Comparison of ENCODE assay signal across 9 cellular contexts in genomic region chr16:29790949-29791844, GRCh38. TPM values are rescaled to one million over a fixed set of nuclear protein-coding genes. Genes with fewer than 3 reads are reported as not detected.
DNase-seq lines count a peak whose midpoint lies in the region; ATAC-seq and TF ChIP-seq lines count a peak whose summit lies in the region.
"Had no signal": no experiment of that assay in that cellular context is flagged by ENCODE, and none has a peak within 500 bp of the region (broad histone marks: within the 10 kb centered on the region; RNA-seq: fewer than 3 reads in every experiment).

No MANE protein-coding gene starts in this region.

- peak overlapping the region; percentile 79 for H3K4me3 ChIP-seq in thoracic aorta

- H3K4me1 Mint-ChIP-seq in activated naive CD8-positive, alpha-beta T cell treated with anti-CD3 and anti-CD28 coated beads, Interleukin-2, amount 50 U/mL, for 24 hours = peaks cover 39% of the 10 kb centered on the region

- no peak for TF ChIP-seq CTCF in thoracic aorta (IDR thresholded peaks at IDR 0.05)

- ATAC-seq in GM18502 (IDR thresholded peaks at IDR 0.05; ENCODE audit: poor library complexity, unreplicated experiment) (peak; percentile 9), HG03378 (IDR thresholded peaks at IDR 0.05; ENCODE audit: unreplicated experiment) (peak; percentile 5), thoracic aorta (ENCODE audit: insufficient number of reproducible peaks, low FRiP score, low read depth) (no peak), HG02610 (IDR thresholded peaks at IDR 0.05; ENCODE audit: unreplicated experiment) (no peak), HG02852 (IDR thresholded peaks at IDR 0.05; ENCODE audit: unreplicated experiment) (no peak), HG03025 (IDR thresholded peaks at IDR 0.05; ENCODE audit: low FRiP score, unreplicated experiment) (no peak)
- peak; percentile 27 for ATAC-seq in activated naive CD8-positive, alpha-beta T cell treated with anti-CD3 and anti-CD28 coated beads, Interleukin-2, amount 50 U/mL, for 24 hours

- H3K36me3 ChIP-seq in thoracic aorta = no peaks in the 10 kb centered on the region

- DNase-seq in activated naive CD8-positive, alpha-beta T cell treated with anti-CD3 and anti-CD28 coated beads, Interleukin-2, amount 50 U/mL, for 24 hours = no peak
- DNase-seq in thoracic aorta (ENCODE audit: low spot score) = no peak

- peak overlapping the region; percentile 94 for H3K27ac ChIP-seq in layer of hippocampus (ENCODE audit: low read depth, low read length)
- H3K27ac ChIP-seq in thoracic aorta = no peak overlapping the region

- peaks cover 40% of the 10 kb centered on the region for H3K36me3 Mint-ChIP-seq in activated naive CD8-positive, alpha-beta T cell treated with anti-CD3 and anti-CD28 coated beads, Interleukin-2, amount 50 U/mL, for 24 hours (ENCODE audit: low read depth)

- H3K4me3 Mint-ChIP-seq in activated naive CD8-positive, alpha-beta T cell treated with anti-CD3 and anti-CD28 coated beads, Interleukin-2, amount 50 U/mL, for 24 hours = peak overlapping the region; percentile 98

- H3K9me3 ChIP-seq in thoracic aorta = no peaks in the 10 kb centered on the region

- no peaks in the 10 kb centered on the region for H3K27me3 Mint-ChIP-seq in activated naive CD8-positive, alpha-beta T cell treated with anti-CD3 and anti-CD28 coated beads, Interleukin-2, amount 50 U/mL, for 24 hours

- no peaks in the 10 kb centered on the region for H3K9me3 Mint-ChIP-seq in activated naive CD8-positive, alpha-beta T cell treated with anti-CD3 and anti-CD28 coated beads, Interleukin-2, amount 50 U/mL, for 24 hours

- peaks cover 5 to 16% of the 10 kb centered on the region in 2 donors for H3K4me1 ChIP-seq in thoracic aorta (ENCODE audit: control insufficient read depth in 1 of 2, low read depth in 2 of 2)

- peak overlapping the region; percentile 97 for H3K27ac Mint-ChIP-seq in activated naive CD8-positive, alpha-beta T cell treated with anti-CD3 and anti-CD28 coated beads, Interleukin-2, amount 50 U/mL, for 24 hours

- H3K27me3 ChIP-seq in layer of hippocampus (ENCODE audit: control insufficient read depth, insufficient read depth, low read length) (no peaks in the 10 kb centered on the region), thoracic aorta (replicated peaks; ENCODE audit: insufficient read depth) (no peaks in the 10 kb centered on the region)

RNA-seq across cellular contexts. Expression of gene KIF22, which starts 0.6 kb away (rescaled TPM):
- total RNA-seq in thoracic aorta = 10 to 100 TPM; 11.4 to 15.2 TPM

RNA-seq across cellular contexts. Expression of gene ZG16, which starts 13.1 kb away (rescaled TPM):
- not detected for total RNA-seq in thoracic aorta
- total RNA-seq: activated CD8-positive, alpha-beta memory T cell treated with anti-CD3 and anti-CD28 coated beads for 36 hours had no signal

RNA-seq across cellular contexts. Expression of gene MAZ, which starts 15.1 kb away (rescaled TPM):
- total RNA-seq in thoracic aorta = 10 to 100 TPM; 73.0 to 99.4 TPM

RNA-seq across cellular contexts. Expression of gene PRRT2, which starts 20.8 kb away (rescaled TPM):
- 10 to 100 TPM; 39.4 to 40.8 TPM for total RNA-seq in thoracic aorta

RNA-seq across cellular contexts. Expression of gene PAGR1, which starts 24.8 kb away (rescaled TPM):
- total RNA-seq in thoracic aorta = 10 to 100 TPM; 40.8 to 45.2 TPM

Comparison
In these comparisons a context has a peak if more than half of its experiments do, and no peak if none do; other contexts are left out.
1. ATAC-seq: peak in GM18502 (single experiment), HG03378 (single experiment) and activated naive CD8-positive, alpha-beta T cell treated with anti-CD3 and anti-CD28 coated beads, Interleukin-2, amount 50 U/mL, for 24 hours (single experiment); none in thoracic aorta (single experiment), HG02610 (single experiment), HG02852 (single experiment) and HG03025 (single experiment).